Comparison of ENCODE assay signal across 1 cellular context in genomic region chr15:66233487-66234415, GRCh38.
A peak's percentile ranks its signal among the peaks of the same experiment; 100 is the strongest.
TF ChIP-seq lines count a peak whose summit lies in the region.

No MANE protein-coding gene starts in this region.

TF ChIP-seq in K562, 482 proteins besides CTCF, POLR2A, EP300 and RAD21 (continued from another document and continues in another):
- no peak for TF ChIP-seq FOS (IDR thresholded peaks at IDR 0.05; ENCODE audit: extremely low read depth, insufficient read length)
- no peak for TF ChIP-seq MTA3 (IDR thresholded peaks at IDR 0.05; ENCODE audit: borderline replicate concordance)
- no peak for TF ChIP-seq MLLT1 (IDR thresholded peaks at IDR 0.05)
- TF ChIP-seq ELF4 (CRISPR knock-in tag; IDR thresholded peaks at IDR 0.05), result no peak
- no peak for TF ChIP-seq GTF2F1 (IDR thresholded peaks at IDR 0.05; ENCODE audit: low read depth, low read length)
- no peak for TF ChIP-seq DACH1 (IDR thresholded peaks at IDR 0.05; ENCODE audit: partially characterized antibody)
- peak; percentile 85 for TF ChIP-seq CEBPG (CRISPR knock-in tag; IDR thresholded peaks at IDR 0.05)
- TF ChIP-seq CEBPG (tag; conservative IDR thresholded peaks at IDR 0.05 in 1 of 2, IDR thresholded peaks at IDR 0.05 in 1 of 2), result peak; percentile 32 to 88; a peak in 3 of 4 replicates
- TF ChIP-seq NRF1 (conservative IDR thresholded peaks at IDR 0.05 in 1 of 2, IDR thresholded peaks at IDR 0.05 in 1 of 2), result 0 out of 4 replicates have a peak, but pooled peaks of 1 of the 2 experiments have one; percentile 29
- no peak for TF ChIP-seq ILK (tag; IDR thresholded peaks at IDR 0.05; ENCODE audit: borderline replicate concordance, low read depth)
- TF ChIP-seq ZNF444 (CRISPR knock-in tag; IDR thresholded peaks at IDR 0.05), result no peak
- no peak for TF ChIP-seq SMARCC2 (IDR thresholded peaks at IDR 0.05; ENCODE audit: low read depth)
- no peak for TF ChIP-seq SMARCE1 (IDR thresholded peaks at IDR 0.05)
- no peak for TF ChIP-seq HES1 (IDR thresholded peaks at IDR 0.05; ENCODE audit: low read depth)
- TF ChIP-seq IRF2 (CRISPR knock-in tag; IDR thresholded peaks at IDR 0.05), result no peak
- TF ChIP-seq THAP12 (CRISPR knock-in tag; IDR thresholded peaks at IDR 0.05), result no peak
- TF ChIP-seq NBN (IDR thresholded peaks at IDR 0.05; ENCODE audit: low read depth), result no peak
- no peak for TF ChIP-seq XRCC4 (IDR thresholded peaks at IDR 0.05; ENCODE audit: extremely low read depth, insufficient read depth, insufficient read length)
- no peak for TF ChIP-seq XRCC3 (IDR thresholded peaks at IDR 0.05)
- no peak for TF ChIP-seq HMGXB4 (CRISPR knock-in tag; IDR thresholded peaks at IDR 0.05)
- no peak for TF ChIP-seq FOXA3 (CRISPR knock-in tag; conservative IDR thresholded peaks at IDR 0.05 in 1 of 2, IDR thresholded peaks at IDR 0.05 in 1 of 2)
- TF ChIP-seq E2F8 (IDR thresholded peaks at IDR 0.05; ENCODE audit: low read depth, partially characterized antibody), result no peak
- TF ChIP-seq KDM5B (IDR thresholded peaks at IDR 0.05; ENCODE audit: insufficient replicate concordance, low read depth, low read length), result no peak
- peak; percentile 33; the same call in 1 of the 2 replicates for TF ChIP-seq MAFK (IDR thresholded peaks at IDR 0.05; ENCODE audit: low read length)
- no peak for TF ChIP-seq ZNF277 (CRISPR knock-in tag; IDR thresholded peaks at IDR 0.05; ENCODE audit: borderline replicate concordance)
- TF ChIP-seq TRIM28 (IDR thresholded peaks at IDR 0.05), result no peak
- TF ChIP-seq RBFOX2 (IDR thresholded peaks at IDR 0.05; ENCODE audit: low read depth, low read length), result peak; percentile 44; the same call in 1 of the 2 replicates
- TF ChIP-seq SREBF1 (IDR thresholded peaks at IDR 0.05; ENCODE audit: borderline replicate concordance, low read depth, low read length), result no peak
- no peak for TF ChIP-seq KAT2B (IDR thresholded peaks at IDR 0.05; ENCODE audit: low read depth, low read length)
- no peak for TF ChIP-seq ARID4B (CRISPR knock-in tag; IDR thresholded peaks at IDR 0.05)
- no peak for TF ChIP-seq STAG1 (CRISPR knock-in tag; IDR thresholded peaks at IDR 0.05; ENCODE audit: borderline replicate concordance)
- TF ChIP-seq MLX (CRISPR knock-in tag; conservative IDR thresholded peaks at IDR 0.05), result no peak
- TF ChIP-seq KHSRP (IDR thresholded peaks at IDR 0.05), result no peak
- peak in 1 of 2 experiments; percentile 25; a peak in 1 of 4 replicates for TF ChIP-seq RCOR1 (IDR thresholded peaks at IDR 0.05; ENCODE audit: borderline replicate concordance in 1 of 2, low read depth in 2 of 2, low read length in 2 of 2)
- TF ChIP-seq MEIS2 (IDR thresholded peaks at IDR 0.05; ENCODE audit: partially characterized antibody), result no peak
- TF ChIP-seq MAFG (tag; conservative IDR thresholded peaks at IDR 0.05), result peak; percentile 4; the same call in 1 of the 2 replicates
- TF ChIP-seq MITF (IDR thresholded peaks at IDR 0.05), result no peak
- no peak for TF ChIP-seq MBD1 (CRISPR knock-in tag; IDR thresholded peaks at IDR 0.05)
- no peak for TF ChIP-seq HNRNPLL (IDR thresholded peaks at IDR 0.05; ENCODE audit: low read depth, low read length, poor library complexity, severe bottlenecking)
- TF ChIP-seq ATF6 (CRISPR knock-in tag; IDR thresholded peaks at IDR 0.05), result no peak
